7 cellular contexts compared by ENCODE assay signal in genomic region chr14:93114068-93114710, GRCh38. TPM values are rescaled to one million over a fixed set of nuclear protein-coding genes. Genes with fewer than 3 reads are reported as not detected.
A peak's percentile ranks its signal among the peaks of the same experiment; 100 is the strongest.
DNase-seq lines count a peak whose midpoint lies in the region; ATAC-seq, FAIRE-seq and TF ChIP-seq lines count a peak whose summit lies in the region.

No MANE protein-coding gene starts in this region.

- intact Hi-C loops in OCI-LY7 (cut with micrococcal nuclease; ENCODE audit: unreplicated experiment), result loop anchor here (2.0 to 10.0 kb wide), 3 partner anchors 71 to 221 kb away; partner anchors contain the start of genes BTBD7, GON7, LYSET and MOAP1

- no peaks in the 10 kb centered on the region for H3K36me3 Mint-ChIP-seq in naive B cell

- peaks cover 26 to 48% (median 36%) of the 10 kb centered on the region in 3 donors for H3K4me1 Mint-ChIP-seq in naive B cell

- H3K4me3 ChIP-seq in OCI-LY7 (ENCODE audit: low read depth, low read length, poor library complexity, severe bottlenecking) (peak overlapping the region; percentile 81), duodenal mucosa (ENCODE audit: low read depth in 1 of 2, low read length in 2 of 2) (peak overlapping the region; percentile 92)

- TF ChIP-seq POLR2A in GM12891 (IDR thresholded peaks at IDR 0.05; ENCODE audit: low read depth, low read length), result no peak

- peak overlapping the region; percentile 89 for H3K4me2 ChIP-seq in OCI-LY7 (ENCODE audit: low read length)

- FAIRE-seq in GM12891 (lab: Jason Lieb, UNC), result peak; percentile 76

- no peaks in the 10 kb centered on the region for H3K9me2 ChIP-seq in OCI-LY7 (ENCODE audit: insufficient read depth, low read length)

- H3K4me3 Mint-ChIP-seq in naive B cell, result peak overlapping the region; percentile 84 to 93 (median 90)

- no TSS peak for BruUV-seq in OCI-LY7 (replicated peaks; lab: Mats Ljungman, UMichigan)

- 0 out of 2 replicates have a peak, but pooled peaks cover 3% of the 10 kb centered on the region for H4K20me1 ChIP-seq in OCI-LY7 (ENCODE audit: insufficient read depth, low read length)

- peak overlapping the region; percentile 88 to 95 for H3K9ac ChIP-seq in duodenal mucosa (ENCODE audit: low read depth in 1 of 2, low read length in 2 of 2)

- H3K27ac ChIP-seq in OCI-LY7 (ENCODE audit: low read depth, low read length, poor library complexity, severe bottlenecking), result no peak overlapping the region
- H3K27ac ChIP-seq in duodenal mucosa (ENCODE audit: low read depth, low read length), result peak overlapping the region; percentile 50

- H3K27me3 Mint-ChIP-seq in naive B cell, result no peaks in the 10 kb centered on the region

- H3K36me3 ChIP-seq in OCI-LY7 (ENCODE audit: insufficient read depth, low read length) (no peaks in the 10 kb centered on the region), duodenal mucosa (ENCODE audit: control insufficient read depth in 1 of 2, insufficient read depth in 2 of 2, low read length in 2 of 2) (peaks cover 0 to 3% of the 10 kb centered on the region in 2 donors)

- H2AFZ ChIP-seq in OCI-LY7 (ENCODE audit: low read length), result peak overlapping the region; percentile 72; the same call in 1 of the 2 replicates

- peaks cover 27% of the 10 kb centered on the region for H3K4me1 ChIP-seq in OCI-LY7 (ENCODE audit: insufficient read depth, low read length, poor library complexity, severe bottlenecking)
- peaks cover 32 to 40% of the 10 kb centered on the region in 2 donors for H3K4me1 ChIP-seq in duodenal mucosa (ENCODE audit: control insufficient read depth in 1 of 2, insufficient read depth in 2 of 2, low read length in 2 of 2)

- H3K79me2 ChIP-seq in OCI-LY7 (ENCODE audit: insufficient read depth, low read depth, low read length), result no peaks in the 10 kb centered on the region

- ATAC-seq in naive B cell (ENCODE audit: low read depth in 2 of 2) (no peak), HG03095 (IDR thresholded peaks at IDR 0.05; ENCODE audit: unreplicated experiment) (no peak), GM21390 (IDR thresholded peaks at IDR 0.05; ENCODE audit: unreplicated experiment) (no peak)

- CTCF ChIA-PET in OCI-LY7 (lab: Charles Lee; ENCODE audit: unreplicated experiment), result interaction anchor here (1.0 to 1.7 kb wide), 5 partner anchors 47 to 123 kb away, joined by 3 to 6 read pairs (median 4); partner anchors contain the start of genes GON7 and UBR7

- no peaks in the 10 kb centered on the region for H3K9me3 Mint-ChIP-seq in naive B cell

- TF ChIP-seq CTCF in OCI-LY7 (conservative IDR thresholded peaks at IDR 0.05; ENCODE audit: low read length), result no peak

- H3K9me3 ChIP-seq in OCI-LY7 (ENCODE audit: low read length) (no peaks in the 10 kb centered on the region), duodenal mucosa (ENCODE audit: control insufficient read depth in 1 of 2, low read length in 2 of 2) (no peaks in the 10 kb centered on the region)

- H3K27ac Mint-ChIP-seq in naive B cell, result peak overlapping the region in 3 of 6 donors; percentile 49 to 85 (median 64)

- POLR2A ChIA-PET in OCI-LY7 (lab: Charles Lee), result no interaction called here

- DNase-seq in GM12891 (ENCODE audit: insufficient read length, low spot score), result no peak
- DNase-seq in OCI-LY7 (ENCODE audit: low spot score), result peak; percentile 23
- DNase-seq in naive B cell, result no peak
- DNase-seq in OCI-M2 (lab: John Stamatoyannopoulos, UW; ENCODE audit: unreplicated experiment), result no peak

- no peaks in the 10 kb centered on the region for H3K27me3 ChIP-seq in duodenal mucosa (ENCODE audit: control insufficient read depth in 1 of 2, insufficient read depth in 2 of 2, low read length in 2 of 2)

TF ChIP-seq in GM12891, 5 proteins besides CTCF, POLR2A, EP300 and RAD21:
- no peak for TF ChIP-seq SPI1 (IDR thresholded peaks at IDR 0.05; ENCODE audit: low read depth, low read length)
- TF ChIP-seq POU2F2 (IDR thresholded peaks at IDR 0.05; ENCODE audit: low read depth, low read length), result no peak
- no peak for TF ChIP-seq TAF1 (IDR thresholded peaks at IDR 0.05; ENCODE audit: low read depth, low read length)
- no peak for TF ChIP-seq POLR2AphosphoS5 (IDR thresholded peaks at IDR 0.05; ENCODE audit: low read depth, low read length)
- no peak for TF ChIP-seq PAX5 (IDR thresholded peaks at IDR 0.05; ENCODE audit: insufficient read depth, low read length, severe bottlenecking)

RNA-seq across cellular contexts. Expression of gene ITPK1, which starts 1.5 kb away (rescaled TPM):
- polyA plus RNA-seq in GM12891 (2012; ENCODE audit: low read depth, missing spikeins), result 22.4 TPM
- total RNA-seq in OCI-LY7 (2014; rRNA removed; shearing (Covaris generic)), result 17.8 and 25.2 TPM in 2 replicates
- total RNA-seq in OCI-LY7 (2022), result 34.7 and 35.8 TPM in 2 replicates
- 10 to 100 TPM in 5 of 6 donors, 1 to 10 TPM in 1; 8.5 to 20.1 (median 16.2) TPM for polyA plus RNA-seq in naive B cell (ENCODE audit: low read depth in 6 of 6)
